Comparison of ENCODE assay signal across 25 cellular contexts in genomic region chr13:73338389-73338788, GRCh38.
DNase-seq lines count a peak whose midpoint lies in the region; ATAC-seq, FAIRE-seq and TF ChIP-seq lines count a peak whose summit lies in the region.
"Had no signal": no experiment of that assay in that cellular context is flagged by ENCODE, and none has a peak within 500 bp of the region (broad histone marks: within the 10 kb centered on the region; RNA-seq: fewer than 3 reads in every experiment).

No MANE protein-coding gene starts in this region.

- H3K4me2 ChIP-seq in astrocyte (ENCODE audit: low read length) (no peak overlapping the region), trophoblast cell (ENCODE audit: low read length) (no peak overlapping the region)

- H2AK5ac ChIP-seq in trophoblast cell (ENCODE audit: low read length), result no peak overlapping the region

- H3K9me3 Mint-ChIP-seq in astrocyte (ENCODE audit: unreplicated experiment), result no peaks in the 10 kb centered on the region
- no peaks in the 10 kb centered on the region for H3K9me3 Mint-ChIP-seq in activated T-cell treated with anti-CD3 and anti-CD28 coated beads, Interleukin-2, amount 50 U/mL, for 4 hours
- H3K9me3 Mint-ChIP-seq: activated naive CD4-positive, alpha-beta T cell treated with anti-CD3 and anti-CD28 coated beads, Interleukin-2, amount 50 U/mL, for 24 hours; activated T-helper 1 cell treated with anti-CD3 and anti-CD28 coated beads, Interleukin-12 subunit alpha, Interleukin-12 subunit beta, Interleukin-2, Interleukin-4 antibody, amounts not matched to agents 30 ng/mL and 10 ng/mL and 1 ng/mL, durations not matched to agents 14 hours and 24 hours and 36 hours had no signal

- H3K27ac ChIP-seq in astrocyte (ENCODE audit: low read depth, low read length) (peak overlapping the region; percentile 11), trophoblast cell (ENCODE audit: low read depth, low read length) (no peak overlapping the region)
- H3K27ac ChIP-seq: coronary artery, gastroesophageal sphincter, tibial nerve had no signal

- H2AFZ ChIP-seq in astrocyte (ENCODE audit: low read depth, low read length) (no peak overlapping the region), trophoblast cell (ENCODE audit: insufficient read depth, low read length, poor library complexity) (no peak overlapping the region)

- peak; percentile 19 for DNase-seq in HPDE6-E6E7 (ENCODE audit: extremely low spot score)
- DNase-seq in astrocyte (ENCODE audit: low read depth), result no peak
- DNase-seq in fibroblast of pulmonary artery (ENCODE audit: low read depth), result peak; percentile 78
- peak; percentile 72 to 92 for DNase-seq in trophoblast cell
- no peak for DNase-seq in activated T-cell treated with anti-CD3 and anti-CD28 coated beads, Interleukin-2, amount 50 U/mL, for 48 hours
- DNase-seq in activated T-cell treated with anti-CD3 and anti-CD28 coated beads, Interleukin-2, amount 50 U/mL, for 4 hours, result no peak
- DNase-seq: activated CD4-positive, alpha-beta T cell treated with anti-CD3 and anti-CD28 coated beads for 36 hours; aorta; midbrain; NCI-H2107; NCI-H510A treated with DMSO at 0.1 percent for 48 hours; Right ventricle myocardium superior; stimulated activated CD4-positive, alpha-beta T cell treated with anti-CD3 and anti-CD28 coated beads, Interleukin-4, amount 100 ng/mL, for 24 hours had no signal

- no peak overlapping the region for H3K14ac ChIP-seq in trophoblast cell (ENCODE audit: low read length)

- no peak overlapping the region for H3K23ac ChIP-seq in trophoblast cell (ENCODE audit: low read length)

- H3K79me2 ChIP-seq in astrocyte (ENCODE audit: insufficient read depth, low read length) (no peaks in the 10 kb centered on the region), trophoblast cell (ENCODE audit: control insufficient read depth, insufficient read depth, low read length, poor library complexity) (no peaks in the 10 kb centered on the region)

- no peak for FAIRE-seq in astrocyte (lab: Jason Lieb, UNC)
- FAIRE-seq: endothelial cell of umbilical vein, GM12891, H54, TTC549 had no signal

- H3K36me3 ChIP-seq in astrocyte (ENCODE audit: insufficient read depth, low read length) (no peaks in the 10 kb centered on the region), trophoblast cell (ENCODE audit: control insufficient read depth in 1 of 2, insufficient read depth in 2 of 2, low read length in 2 of 2) (no peaks in the 10 kb centered on the region)
- H3K36me3 ChIP-seq: gastroesophageal sphincter, tibial nerve had no signal

- H4K8ac ChIP-seq in trophoblast cell (ENCODE audit: low read depth, low read length), result no peak overlapping the region

- H3K9ac ChIP-seq in astrocyte (ENCODE audit: low read length), result no peak overlapping the region
- no peak overlapping the region for H3K9ac ChIP-seq in trophoblast cell (ENCODE audit: low read length)

- no peak overlapping the region for H3K18ac ChIP-seq in trophoblast cell (ENCODE audit: low read length)

- H3K4ac ChIP-seq in trophoblast cell (ENCODE audit: low read depth, low read length), result no peak overlapping the region

- ATAC-seq in GM18858 (IDR thresholded peaks at IDR 0.05; ENCODE audit: unreplicated experiment), result no peak
- no peak for ATAC-seq in activated T-cell treated with anti-CD3 and anti-CD28 coated beads, Interleukin-2, amount 50 U/mL, for 4 hours
- ATAC-seq: activated CD4-positive, alpha-beta T cell treated with anti-CD3 and anti-CD28 coated beads for 36 hours; gastroesophageal sphincter had no signal

- H3K9me3 ChIP-seq in astrocyte (ENCODE audit: insufficient read depth, low read depth, low read length) (no peaks in the 10 kb centered on the region), trophoblast cell (ENCODE audit: insufficient read depth, low read depth, low read length) (no peaks in the 10 kb centered on the region)
- H3K9me3 ChIP-seq: gastroesophageal sphincter, tibial nerve had no signal

- H2BK12ac ChIP-seq in trophoblast cell (ENCODE audit: low read length), result no peak overlapping the region

- no peak overlapping the region for H4K91ac ChIP-seq in trophoblast cell (ENCODE audit: low read depth, low read length)

- H3K27ac Mint-ChIP-seq in astrocyte (ENCODE audit: unreplicated experiment), result peak overlapping the region; percentile 80
- H3K27ac Mint-ChIP-seq: activated CD4-positive, alpha-beta T cell treated with anti-CD3 and anti-CD28 coated beads for 36 hours; activated naive CD4-positive, alpha-beta T cell treated with anti-CD3 and anti-CD28 coated beads, Interleukin-2, amount 50 U/mL, for 24 hours; activated T-helper 1 cell treated with anti-CD3 and anti-CD28 coated beads, Interleukin-12 subunit alpha, Interleukin-12 subunit beta, Interleukin-2, Interleukin-4 antibody, amounts not matched to agents 30 ng/mL and 10 ng/mL and 1 ng/mL, durations not matched to agents 14 hours and 24 hours and 36 hours; progenitor cell of endocrine pancreas; stimulated activated naive CD8-positive, alpha-beta T cell treated with anti-CD3 and anti-CD28 coated beads, Interleukin-15, Interleukin-2, amounts not matched to agents 100 ng/mL and 50 ng/mL, for 24 hours had no signal

- peaks cover 8% of the 10 kb centered on the region for H3K4me1 ChIP-seq in astrocyte (ENCODE audit: insufficient read depth, low read length)
- H3K4me1 ChIP-seq in trophoblast cell (ENCODE audit: control insufficient read depth in 1 of 2, insufficient read depth in 2 of 2, low read length in 2 of 2), result peaks cover 0 to 13% of the 10 kb centered on the region in 2 experiments
- H3K4me1 ChIP-seq: gastroesophageal sphincter, tibial nerve had no signal

- H3K36me3 Mint-ChIP-seq in astrocyte (ENCODE audit: low read depth, unreplicated experiment), result no peaks in the 10 kb centered on the region
- H3K36me3 Mint-ChIP-seq in activated T-cell treated with anti-CD3 and anti-CD28 coated beads, Interleukin-2, amount 50 U/mL, for 4 hours (ENCODE audit: insufficient read depth), result no peaks in the 10 kb centered on the region
- H3K36me3 Mint-ChIP-seq: activated naive CD4-positive, alpha-beta T cell treated with anti-CD3 and anti-CD28 coated beads, Interleukin-2, amount 50 U/mL, for 24 hours had no signal

- no peaks in the 10 kb centered on the region for H4K20me1 ChIP-seq in astrocyte (ENCODE audit: insufficient read depth, low read length)

- H3K4me3 Mint-ChIP-seq in astrocyte (ENCODE audit: unreplicated experiment), result no peak overlapping the region
- H3K4me3 Mint-ChIP-seq in activated T-cell treated with anti-CD3 and anti-CD28 coated beads, Interleukin-2, amount 50 U/mL, for 4 hours, result no peak overlapping the region
- H3K4me3 Mint-ChIP-seq: activated CD4-positive, alpha-beta T cell treated with anti-CD3 and anti-CD28 coated beads for 36 hours; activated naive CD4-positive, alpha-beta T cell treated with anti-CD3 and anti-CD28 coated beads, Interleukin-2, amount 50 U/mL, for 24 hours; activated T-helper 1 cell treated with anti-CD3 and anti-CD28 coated beads, Interleukin-12 subunit alpha, Interleukin-12 subunit beta, Interleukin-2, Interleukin-4 antibody, amounts not matched to agents 30 ng/mL and 10 ng/mL and 1 ng/mL, durations not matched to agents 14 hours and 24 hours and 36 hours; stimulated activated naive CD8-positive, alpha-beta T cell treated with anti-CD3 and anti-CD28 coated beads, Interleukin-15, Interleukin-2, amounts not matched to agents 100 ng/mL and 50 ng/mL, for 24 hours had no signal

- H2BK5ac ChIP-seq in trophoblast cell (ENCODE audit: low read depth, low read length, poor library complexity), result no peak overlapping the region

- no peaks in the 10 kb centered on the region for H3K27me3 Mint-ChIP-seq in astrocyte (ENCODE audit: low read depth, unreplicated experiment)
- peaks cover 1% of the 10 kb centered on the region for H3K27me3 Mint-ChIP-seq in activated T-cell treated with anti-CD3 and anti-CD28 coated beads, Interleukin-2, amount 50 U/mL, for 4 hours (ENCODE audit: low read depth)
- H3K27me3 Mint-ChIP-seq: activated CD4-positive, alpha-beta T cell treated with anti-CD3 and anti-CD28 coated beads for 36 hours; progenitor cell of endocrine pancreas; stimulated activated naive CD8-positive, alpha-beta T cell treated with anti-CD3 and anti-CD28 coated beads, Interleukin-15, Interleukin-2, amounts not matched to agents 100 ng/mL and 50 ng/mL, for 24 hours had no signal

- TF ChIP-seq CTCF in astrocyte (IDR thresholded peaks at IDR 0.05; ENCODE audit: insufficient read depth, low read depth, low read length), result no peak
- no peak for TF ChIP-seq CTCF in fibroblast of pulmonary artery (IDR thresholded peaks at IDR 0.05; ENCODE audit: low read length, missing control alignments)

- H2BK120ac ChIP-seq in trophoblast cell (ENCODE audit: insufficient read depth, low read length, poor library complexity), result no peak overlapping the region

- H3K27me3 ChIP-seq in astrocyte (ENCODE audit: insufficient read depth, low read length) (no peaks in the 10 kb centered on the region), trophoblast cell (ENCODE audit: insufficient read depth, low read length) (no peaks in the 10 kb centered on the region)
- H3K27me3 ChIP-seq: gastroesophageal sphincter, tibial nerve had no signal

- peaks cover 40% of the 10 kb centered on the region for H3K4me1 Mint-ChIP-seq in astrocyte (ENCODE audit: low read depth, unreplicated experiment)
- H3K4me1 Mint-ChIP-seq in activated T-cell treated with anti-CD3 and anti-CD28 coated beads, Interleukin-2, amount 50 U/mL, for 4 hours (ENCODE audit: low read depth), result peaks cover 11% of the 10 kb centered on the region

- H3K4me3 ChIP-seq in astrocyte (ENCODE audit: insufficient read depth, low read depth, low read length), result no peak overlapping the region
- no peak overlapping the region for H3K4me3 ChIP-seq in fibroblast of pulmonary artery (replicated peaks; ENCODE audit: low read depth, low read length)
- no peak overlapping the region for H3K4me3 ChIP-seq in trophoblast cell (ENCODE audit: low read depth, low read length)
- H3K4me3 ChIP-seq: coronary artery, gastroesophageal sphincter, tibial nerve had no signal

- H3K79me1 ChIP-seq in trophoblast cell (ENCODE audit: low read length), result peaks cover 4% of the 10 kb centered on the region

- H4K12ac ChIP-seq in trophoblast cell (ENCODE audit: low read depth, low read length), result no peak overlapping the region

- no CpG with 5 or more reads among the region's 3 CpGs for WGBS in trophoblast cell (ENCODE audit: extremely low coverage, insufficient coverage, insufficient read length)

Comparison
In these comparisons a context has a peak if more than half of its experiments do, and no peak if none do; other contexts are left out.
1. DNase-seq: peak in HPDE6-E6E7 (single experiment), fibroblast of pulmonary artery (single experiment) and trophoblast cell (2 of 2); none in astrocyte (single experiment), activated T-cell treated with anti-CD3 and anti-CD28 coated beads, Interleukin-2, amount 50 U/mL, for 48 hours (0 of 2) and activated T-cell treated with anti-CD3 and anti-CD28 coated beads, Interleukin-2, amount 50 U/mL, for 4 hours (single experiment).